ENCODE assay signal across 1 cellular context in the genomic region with DNA sequence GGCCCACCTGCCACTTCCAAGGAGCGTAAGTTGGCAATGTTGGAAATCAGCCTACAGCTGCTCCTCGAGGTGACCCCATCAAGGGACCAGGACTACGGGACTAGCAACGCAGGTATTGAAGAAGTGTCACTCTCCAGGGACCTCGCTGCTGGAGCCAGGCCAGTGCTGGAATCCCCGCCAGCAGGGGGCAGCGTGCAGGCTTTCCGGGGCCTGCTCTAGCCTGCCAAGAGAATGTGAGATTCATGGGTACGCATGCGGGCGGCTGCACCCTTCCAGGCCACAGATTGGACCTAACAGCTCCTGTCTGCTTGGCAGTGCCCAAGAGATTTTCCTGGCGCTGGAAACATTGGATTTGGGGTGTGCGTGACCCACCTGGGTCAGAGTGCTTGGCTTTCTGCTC.
TF ChIP-seq lines count a peak whose summit lies in the region.

No MANE protein-coding gene starts in this region.

TF ChIP-seq in SK-N-SH treated with all-trans-retinoic acid at 6 μM for 48 hours, 23 proteins besides CTCF, POLR2A, EP300 and RAD21 (continued from another document):
- TF ChIP-seq CSRNP3 (CRISPR knock-in tag; IDR thresholded peaks at IDR 0.05) (no peak), ZNF565 (CRISPR knock-in tag; conservative IDR thresholded peaks at IDR 0.05; ENCODE audit: low read depth) (no peak)
TF ChIP-seq in SK-N-SH treated with all-trans-retinoic acid at 6 μM for 48 hours: peak in this region for 0.
